ENCODE assay signal across 14 cellular contexts in genomic region chr2:43391159-43391876, GRCh38.
DNase-seq lines count a peak whose midpoint lies in the region; ATAC-seq and TF ChIP-seq lines count a peak whose summit lies in the region.
"Had no signal": no experiment of that assay in that cellular context is flagged by ENCODE, and none has a peak within 500 bp of the region (broad histone marks: within the 10 kb centered on the region; RNA-seq: fewer than 3 reads in every experiment).

No MANE protein-coding gene starts in this region.

- no peaks in the 10 kb centered on the region for H3K79me2 ChIP-seq in ACC112 (ENCODE audit: control insufficient read depth, insufficient read depth, low read length, unreplicated experiment)

- no peaks in the 10 kb centered on the region for H3K9me3 ChIP-seq in right atrium auricular region
- H3K9me3 ChIP-seq: mucosa of descending colon had no signal

- H3K27me3 ChIP-seq in ACC112 (ENCODE audit: insufficient read depth, low read length) (no peaks in the 10 kb centered on the region), right atrium auricular region (no peaks in the 10 kb centered on the region)

- TF ChIP-seq POLR2A in lower leg skin (IDR thresholded peaks at IDR 0.05): no peak

- H3K27ac ChIP-seq in ACC112 (ENCODE audit: low read depth, low read length) (no peak overlapping the region), right atrium auricular region (peak overlapping the region; percentile 23 to 64), skin epidermis (peak overlapping the region in 11 of 21 experiments; percentile 5 to 62 (median 19))

- no peak for DNase-seq in right atrium auricular region (ENCODE audit: low spot score)
- no peak for DNase-seq in ACHN
- DNase-seq in lower leg skin (ENCODE audit: low spot score in 2 of 2): no peak
- DNase-seq in GOT3 (lab: John Stamatoyannopoulos, UW): no peak
- DNase-seq: activated naive CD4-positive, alpha-beta T cell treated with anti-CD3 and anti-CD28 coated beads for 36 hours; foreskin melanocyte; mucosa of descending colon; NCI-H1092; NCI-H2171; stimulated activated CD4-positive, alpha-beta T cell treated with anti-CD3 and anti-CD28 coated beads, Interleukin-2, amount 100 ng/mL, for 24 hours had no signal

- TF ChIP-seq CTCF in right atrium auricular region (IDR thresholded peaks at IDR 0.05) (no peak), lower leg skin (IDR thresholded peaks at IDR 0.05) (no peak)

- H3K4me3 ChIP-seq in ACC112 (ENCODE audit: low read depth, low read length) (0 out of 2 replicates have a peak overlapping the region, but pooled peaks have one; percentile 39), right atrium auricular region (no peak overlapping the region), skin epidermis (no peak overlapping the region), lower leg skin (ENCODE audit: low read depth, poor library complexity, severe bottlenecking) (no peak overlapping the region)
- H3K4me3 ChIP-seq: mucosa of descending colon had no signal

- in situ Hi-C loops in ACHN (cut with HindIII; ENCODE audit: low pct_ligation_motif_present, low pct_unique_long_range_greater_than_20kb, low sequenced_read_pairs): no loop called here

- WGBS in lower leg skin, 2 donors: 19 to 35% methylated on average over 2 of the region's 2 CpGs

- intact Hi-C loops in lower leg skin (cut with DNase I; ENCODE audit: low total_unique reads): no loop called here

- H2AFZ ChIP-seq in ACC112 (ENCODE audit: low read length, unreplicated experiment): no peak overlapping the region

- peaks cover 2% of the 10 kb centered on the region; the same call in 1 of the 2 replicates for H3K36me3 ChIP-seq in ACC112 (ENCODE audit: insufficient read depth, low read length)
- H3K36me3 ChIP-seq in right atrium auricular region: no peaks in the 10 kb centered on the region

- H3K4me1 ChIP-seq in ACC112 (ENCODE audit: control insufficient read depth, insufficient read depth, low read length, unreplicated experiment) (peaks cover 25% of the 10 kb centered on the region), right atrium auricular region (peaks cover 0 to 15% of the 10 kb centered on the region in 2 donors)

- ATAC-seq in SK-N-SH treated with all-trans-retinoic acid at 6 μM for 48 hours: peak; percentile 78
- no peak for ATAC-seq in GM21447 (IDR thresholded peaks at IDR 0.05; ENCODE audit: unreplicated experiment)
- ATAC-seq: mucosa of descending colon had no signal

TF ChIP-seq in SK-N-SH treated with all-trans-retinoic acid at 6 μM for 48 hours, 23 proteins besides CTCF, POLR2A, EP300 and RAD21:
- TF ChIP-seq CREB5 (CRISPR knock-in tag; IDR thresholded peaks at IDR 0.05; ENCODE audit: low read depth): no peak
- TF ChIP-seq OSR1 (CRISPR knock-in tag; IDR thresholded peaks at IDR 0.05): no peak
- TF ChIP-seq CSRNP3 (CRISPR knock-in tag; IDR thresholded peaks at IDR 0.05): no peak
- TF ChIP-seq TCF4 (CRISPR knock-in tag; IDR thresholded peaks at IDR 0.05; ENCODE audit: borderline replicate concordance): no peak
- no peak for TF ChIP-seq PPARA (CRISPR knock-in tag; IDR thresholded peaks at IDR 0.05; ENCODE audit: borderline replicate concordance)
- no peak for TF ChIP-seq ZC3H10 (CRISPR knock-in tag; IDR thresholded peaks at IDR 0.05)
- TF ChIP-seq RARB (CRISPR knock-in tag; IDR thresholded peaks at IDR 0.05): no peak
- TF ChIP-seq CSDC2 (CRISPR knock-in tag; IDR thresholded peaks at IDR 0.05): no peak
- TF ChIP-seq ARNTL (CRISPR knock-in tag; IDR thresholded peaks at IDR 0.05; ENCODE audit: borderline replicate concordance, low read depth): no peak
- no peak for TF ChIP-seq ZNF70 (CRISPR knock-in tag; IDR thresholded peaks at IDR 0.05)
- TF ChIP-seq ZNF565 (CRISPR knock-in tag; conservative IDR thresholded peaks at IDR 0.05; ENCODE audit: low read depth): no peak
- no peak for TF ChIP-seq SNAI2 (CRISPR knock-in tag; IDR thresholded peaks at IDR 0.05)
- TF ChIP-seq ESRRG (CRISPR knock-in tag; IDR thresholded peaks at IDR 0.05): no peak
- TF ChIP-seq ZFP3 (CRISPR knock-in tag; IDR thresholded peaks at IDR 0.05): no peak
- no peak for TF ChIP-seq ISL1 (CRISPR knock-in tag; IDR thresholded peaks at IDR 0.05)
- TF ChIP-seq PATZ1 (CRISPR knock-in tag; IDR thresholded peaks at IDR 0.05; ENCODE audit: borderline replicate concordance): no peak
- TF ChIP-seq TOX (CRISPR knock-in tag; IDR thresholded peaks at IDR 0.05; ENCODE audit: borderline replicate concordance): no peak
- TF ChIP-seq TSHZ2 (CRISPR knock-in tag; IDR thresholded peaks at IDR 0.05): no peak
- no peak for TF ChIP-seq ZFP30 (CRISPR knock-in tag; IDR thresholded peaks at IDR 0.05)
TF ChIP-seq in SK-N-SH treated with all-trans-retinoic acid at 6 μM for 48 hours: peak in this region for 0.
